Comparison of ENCODE assay signal across 1 cellular context in the genomic region with DNA sequence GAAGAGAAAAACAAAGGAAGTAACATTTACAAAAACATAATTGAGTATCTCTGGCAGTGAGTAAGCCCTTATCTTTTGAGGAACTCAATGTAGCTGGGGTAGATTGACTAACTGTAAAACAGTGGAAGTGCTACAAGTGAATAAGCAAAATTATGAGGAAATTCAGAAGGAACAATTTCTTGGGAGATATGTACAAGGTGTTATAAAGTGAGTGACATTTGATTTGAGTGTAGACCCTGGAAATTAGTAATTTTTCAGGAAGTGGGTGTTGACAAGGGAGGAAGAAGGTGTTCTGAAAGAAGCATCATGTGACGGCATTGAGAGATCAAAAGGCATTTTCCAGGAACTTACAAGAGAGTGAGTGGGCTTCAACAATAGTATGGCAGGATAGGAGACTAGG.
TF ChIP-seq lines count a peak whose summit lies in the region.

No MANE protein-coding gene starts in this region.

TF ChIP-seq in GM12878, 131 proteins besides CTCF, POLR2A, EP300 and RAD21 (continued from another document):
- TF ChIP-seq SMC3 (IDR thresholded peaks at IDR 0.05; ENCODE audit: borderline replicate concordance, low read length): no peak
- TF ChIP-seq PAX5 (IDR thresholded peaks at IDR 0.05; ENCODE audit: borderline replicate concordance, low read depth, low read length): no peak
- TF ChIP-seq ZNF592 (IDR thresholded peaks at IDR 0.05): no peak
- no peak for TF ChIP-seq HCFC1 (IDR thresholded peaks at IDR 0.05; ENCODE audit: low read length)
- no peak for TF ChIP-seq MTA3 (IDR thresholded peaks at IDR 0.05; ENCODE audit: borderline replicate concordance, low read length)
